In genomic region chr12:123085730-123086487, GRCh38 we compare ENCODE assay signal across 8 cellular contexts.
DNase-seq lines count a peak whose midpoint lies in the region; ATAC-seq, FAIRE-seq and TF ChIP-seq lines count a peak whose summit lies in the region.

No MANE protein-coding gene starts in this region.

- no TSS peak for BruUV-seq in K562 (replicated peaks; lab: Mats Ljungman, UMichigan)

- POLR2A ChIA-PET in K562 (lab: Yijun Ruan, JAX) = interaction anchor here (1.1 kb wide), 1 partner anchor 148 kb away, joined by 3 read pairs; the partner anchor contains the start of gene MTRFR

- no peaks in the 10 kb centered on the region for H3K9me1 ChIP-seq in K562 (ENCODE audit: control insufficient read depth, insufficient read depth, low read length)

- CTCF ChIA-PET in K562 (lab: Yijun Ruan, JAX; ENCODE audit: low intra/inter-chr PET ratio) = no interaction called here

- TF ChIP-seq RAD21 in K562 (CRISPR knock-in tag; conservative IDR thresholded peaks at IDR 0.05 in 1 of 2, IDR thresholded peaks at IDR 0.05 in 1 of 2) = no peak

- in situ Hi-C loops in K562 (cut with MboI) = no loop called here

- ATAC-seq in K562 = no peak
- ATAC-seq in GM19395 (IDR thresholded peaks at IDR 0.05; ENCODE audit: unreplicated experiment) = no peak
- ATAC-seq in HG03460 (IDR thresholded peaks at IDR 0.05; ENCODE audit: unreplicated experiment) = no peak

- TF ChIP-seq CTCF in K562 (IDR thresholded peaks at IDR 0.05 in 2 of 3, conservative IDR thresholded peaks at IDR 0.05 in 1 of 3; ENCODE audit: insufficient read depth in 2 of 3, low read depth in 1 of 3, low read length in 3 of 3) = no peak

- no peak for FAIRE-seq in K562 (lab: Jason Lieb, UNC)

- 58% methylated on average over 10 of the region's 10 CpGs for WGBS in K562 (ENCODE audit: insufficient coverage, low coverage, missing lambda C conversion rate)

- H2AFZ ChIP-seq in K562 (ENCODE audit: low read depth, low read length) = no peak overlapping the region

- H3K36me3 ChIP-seq in MG63 (no peaks in the 10 kb centered on the region; the same call in 1 of the 2 replicates), K562 (ENCODE audit: control insufficient read depth, insufficient read depth, low read length) (no peaks in the 10 kb centered on the region)

- H3K4me2 ChIP-seq in K562 (ENCODE audit: insufficient read depth, low read length) = no peak overlapping the region

- H3K79me2 ChIP-seq in K562 (ENCODE audit: control insufficient read depth, insufficient read depth, low read length) = peaks cover 2% of the 10 kb centered on the region; the same call in 1 of the 3 replicates

- TF ChIP-seq POLR2A in K562 (conservative IDR thresholded peaks at IDR 0.05) = no peak

- no peak overlapping the region for H3K9ac ChIP-seq in K562 (ENCODE audit: insufficient read depth in 1 of 2, low read depth in 2 of 2, low read length in 2 of 2)

- H4K20me1 ChIP-seq in K562 (replicated peaks; ENCODE audit: control insufficient read depth, insufficient read depth, low read length) = no peaks in the 10 kb centered on the region

- peaks cover 8% of the 10 kb centered on the region for H3K9me3 ChIP-seq in MG63
- H3K9me3 ChIP-seq in K562 (replicated peaks; ENCODE audit: control insufficient read depth, insufficient read depth, low read depth, low read length) = peaks cover 3% of the 10 kb centered on the region

- TF ChIP-seq EP300 in K562 (IDR thresholded peaks at IDR 0.05; ENCODE audit: low read length) = no peak

- intact Hi-C loops in K562 (cut with micrococcal nuclease) = no loop called here

- no peak overlapping the region for H3K27ac ChIP-seq in K562 (ENCODE audit: extremely low read depth, low read depth, low read length)

- H3K27me3 ChIP-seq in MG63 (no peaks in the 10 kb centered on the region), K562 (ENCODE audit: control insufficient read depth in 2 of 2, insufficient read depth in 2 of 2, low read length in 2 of 2) (no peaks in the 10 kb centered on the region)

- H3K4me1 ChIP-seq in K562 (replicated peaks in 1 of 2; ENCODE audit: control insufficient read depth in 2 of 2, insufficient read depth in 2 of 2, low read length in 2 of 2) = peaks cover 22 to 26% of the 10 kb centered on the region in 2 experiments

- H3K4me3 ChIP-seq in MG63 (no peak overlapping the region), K562 (no peak overlapping the region)

- DNase-seq in DMS153 treated with DMSO at 0.1 percent for 48 hours (lab: John Stamatoyannopoulos, UW; ENCODE audit: unreplicated experiment) = peak; percentile 59
- DNase-seq in MG63 = peak; percentile 79
- no peak for DNase-seq in K562 (ENCODE audit: extremely low read depth in 1 of 4, low spot score in 3 of 4)
- peak; percentile 50 for DNase-seq in mucosa of gallbladder (ENCODE audit: low spot score)
- no peak for DNase-seq in NCI-H1105 (lab: John Stamatoyannopoulos, UW)
- no peak for DNase-seq in putamen (ENCODE audit: low spot score)

TF ChIP-seq in K562, 482 proteins besides CTCF, POLR2A, EP300 and RAD21:
- TF ChIP-seq SAFB2 (IDR thresholded peaks at IDR 0.05; ENCODE audit: borderline replicate concordance, low read depth, low read length, severe bottlenecking) = no peak
- TF ChIP-seq KHSRP (IDR thresholded peaks at IDR 0.05) = no peak
- TF ChIP-seq NFIC (IDR thresholded peaks at IDR 0.05) = peak; percentile 68
- TF ChIP-seq IRF9 (tag; IDR thresholded peaks at IDR 0.05) = no peak
- TF ChIP-seq SPI1 (IDR thresholded peaks at IDR 0.05; ENCODE audit: borderline replicate concordance, low read depth, low read length) = no peak

Comparison
In these comparisons a context has a peak if more than half of its experiments do, and no peak if none do; other contexts are left out.
1. DNase-seq: peak in DMS153 treated with DMSO at 0.1 percent for 48 hours (single experiment), MG63 (single experiment) and mucosa of gallbladder (single experiment); none in K562 (0 of 4), NCI-H1105 (single experiment) and putamen (single experiment).